3 cellular contexts compared by ENCODE assay signal in the genomic region with DNA sequence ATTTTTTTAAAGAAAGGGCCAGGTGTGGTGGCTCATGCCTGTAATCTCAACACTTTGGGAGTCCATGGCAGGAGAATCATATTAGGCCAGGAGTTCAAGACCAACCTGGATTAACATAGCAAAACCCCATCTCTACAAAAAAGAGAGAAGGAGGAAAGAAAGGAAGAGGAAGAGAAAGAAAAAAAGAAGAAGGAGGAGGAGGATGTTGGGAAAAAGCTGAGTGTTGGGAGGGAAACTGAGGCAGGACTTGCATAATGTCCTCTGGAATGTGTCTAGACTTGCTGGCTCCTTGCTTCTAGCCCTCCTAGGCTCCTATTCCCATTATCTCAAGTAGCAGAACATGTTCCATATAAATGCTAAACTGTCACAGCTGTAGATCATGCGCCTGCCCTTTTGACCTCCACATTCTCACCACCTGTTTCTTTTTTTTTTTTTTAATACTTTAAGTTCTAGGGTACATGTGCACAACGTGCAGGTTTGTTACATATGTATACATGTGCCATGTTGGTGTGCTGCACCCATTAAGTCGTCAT. TPM values are rescaled to one million over a fixed set of nuclear protein-coding genes. Genes with fewer than 3 reads are reported as not detected.
"Had no signal": no experiment of that assay in that cellular context is flagged by ENCODE, and none has a peak within 500 bp of the region (broad histone marks: within the 10 kb centered on the region; RNA-seq: fewer than 3 reads in every experiment).

No MANE protein-coding gene starts in this region.

RNA-seq across cellular contexts. Expression of gene NPC1L1, which starts 11.4 kb away (rescaled TPM):
- total RNA-seq: LHCN-M2, M059J, NCI-H460 had no signal
